In the genomic region with DNA sequence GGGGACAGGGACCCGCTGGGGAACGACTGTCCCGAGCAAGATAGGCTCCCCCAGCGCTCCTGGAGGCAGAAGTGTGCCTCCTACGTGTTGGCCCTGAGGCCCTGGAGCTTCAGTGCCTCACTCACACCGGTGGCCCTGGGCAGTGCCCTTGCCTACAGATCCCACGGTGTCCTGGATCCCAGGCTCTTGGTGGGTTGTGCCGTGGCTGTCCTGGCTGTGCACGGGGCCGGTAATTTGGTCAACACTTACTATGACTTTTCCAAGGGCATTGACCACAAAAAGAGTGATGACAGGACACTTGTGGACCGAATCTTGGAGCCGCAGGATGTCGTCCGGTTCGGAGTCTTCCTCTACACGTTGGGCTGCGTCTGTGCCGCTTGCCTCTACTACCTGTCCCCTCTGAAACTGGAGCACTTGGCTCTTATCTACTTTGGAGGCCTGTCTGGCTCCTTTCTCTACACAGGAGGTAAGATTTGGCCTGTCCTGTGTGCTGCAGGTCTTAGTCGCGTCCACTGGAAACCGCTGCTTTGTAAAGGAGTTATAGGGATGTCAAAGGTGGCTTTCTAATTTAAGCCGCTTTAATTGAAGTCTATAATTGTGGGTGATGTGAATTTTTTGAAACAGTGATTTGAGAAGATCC, we compare ENCODE assay signal across 8 cellular contexts. TPM values are rescaled to one million over a fixed set of nuclear protein-coding genes. Genes with fewer than 3 reads are reported as not detected.
DNase-seq lines count a peak whose midpoint lies in the region; ATAC-seq, FAIRE-seq and TF ChIP-seq lines count a peak whose summit lies in the region.

No MANE protein-coding gene starts in this region.

- H3K36me3 ChIP-seq in DND-41 (ENCODE audit: insufficient read depth, low read length) = peaks cover 24% of the 10 kb centered on the region
- peaks cover 7% of the 10 kb centered on the region; the same call in 1 of the 2 replicates for H3K36me3 ChIP-seq in GM23338 (ENCODE audit: insufficient read depth)
- no peaks in the 10 kb centered on the region; the same call in 1 of the 2 replicates for H3K36me3 ChIP-seq in Panc1 (ENCODE audit: control insufficient read depth, insufficient read depth, low read length)
- H3K36me3 ChIP-seq in ectodermal cell (ENCODE audit: control insufficient read depth, insufficient read depth, low read length) = no peaks in the 10 kb centered on the region

- no peaks in the 10 kb centered on the region for H3K9me2 ChIP-seq in GM23338 (ENCODE audit: insufficient read depth)

- H3K4me3 ChIP-seq in DND-41 (ENCODE audit: low read depth in 1 of 2, low read length in 2 of 2) (peak overlapping the region; percentile 91 to 98), GM23338 (peak overlapping the region; percentile 98), Panc1 (ENCODE audit: low read depth in 2 of 2, low read length in 2 of 2) (peak overlapping the region; percentile 79 to 85), ectodermal cell (ENCODE audit: insufficient read depth, low read depth, low read length) (peak overlapping the region; percentile 94)

- H3K4me3 Mint-ChIP-seq in GM23338 = peak overlapping the region; percentile 94
- H3K4me3 Mint-ChIP-seq in naive thymus-derived CD8-positive, alpha-beta T cell = peak overlapping the region; percentile 89 to 98 (median 94)

- ATAC-seq in DND-41 (ENCODE audit: insufficient read depth, low read depth) (peak; percentile 58), GM23338 (peak; percentile 68), Panc1 (peak; percentile 74)
- ATAC-seq in naive thymus-derived CD8-positive, alpha-beta T cell = peak; percentile 50 to 67

- TF ChIP-seq POLR2A in H54 (IDR thresholded peaks at IDR 0.05; ENCODE audit: low read depth, low read length) = no peak

- peaks cover 18% of the 10 kb centered on the region for H3K4me1 Mint-ChIP-seq in GM23338
- H3K4me1 Mint-ChIP-seq in naive thymus-derived CD8-positive, alpha-beta T cell = peaks cover 19 to 44% (median 40%) of the 10 kb centered on the region in 4 donors

- H3K79me2 ChIP-seq in DND-41 (ENCODE audit: insufficient read depth, low read length) (peaks cover 46% of the 10 kb centered on the region), GM23338 (replicated peaks; ENCODE audit: insufficient read depth) (peaks cover 53% of the 10 kb centered on the region)

- peak overlapping the region; percentile 99 for H2AFZ ChIP-seq in DND-41 (ENCODE audit: low read depth, low read length)
- H2AFZ ChIP-seq in GM23338 = peak overlapping the region; percentile 88

- peaks cover 18% of the 10 kb centered on the region for H3K36me3 Mint-ChIP-seq in GM23338 (ENCODE audit: low read depth)
- H3K36me3 Mint-ChIP-seq in naive thymus-derived CD8-positive, alpha-beta T cell = peaks cover 4 to 38% (median 14%) of the 10 kb centered on the region in 3 donors

- TSS peak; percentile 79 for BruUV-seq in Panc1 (replicated peaks; lab: Mats Ljungman, UMichigan)

- DNase-seq in DND-41 (no peak), GM23338 (ENCODE audit: low spot score) (no peak), Panc1 (ENCODE audit: low read depth, low spot score) (no peak), H54 (ENCODE audit: insufficient read length, low spot score) (no peak), retina (no peak), NK-92 (lab: John Stamatoyannopoulos, UW; ENCODE audit: unreplicated experiment) (no peak)
- peak in 1 of 10 donors; percentile 25 for DNase-seq in naive thymus-derived CD8-positive, alpha-beta T cell

- peaks cover 4% of the 10 kb centered on the region for H3K27me3 Mint-ChIP-seq in GM23338 (ENCODE audit: insufficient read depth, low read depth, poor library complexity)
- no peaks in the 10 kb centered on the region for H3K27me3 Mint-ChIP-seq in naive thymus-derived CD8-positive, alpha-beta T cell

- H3K9me3 Mint-ChIP-seq in GM23338 = no peaks in the 10 kb centered on the region
- no peaks in the 10 kb centered on the region for H3K9me3 Mint-ChIP-seq in naive thymus-derived CD8-positive, alpha-beta T cell

- H3F3A ChIP-seq in GM23338 (replicated peaks; ENCODE audit: low read depth) = peaks cover 6% of the 10 kb centered on the region

- H3K27ac Mint-ChIP-seq in GM23338 = peak overlapping the region; percentile 90
- H3K27ac Mint-ChIP-seq in naive thymus-derived CD8-positive, alpha-beta T cell = peak overlapping the region; percentile 88 to 98 (median 92)

- TF ChIP-seq CTCF in DND-41 (IDR thresholded peaks at IDR 0.05; ENCODE audit: borderline replicate concordance, extremely low read depth, low read length, poor library complexity, severe bottlenecking) (no peak), GM23338 (conservative IDR thresholded peaks at IDR 0.05; ENCODE audit: low read depth in 2 of 2) (no peak), Panc1 (IDR thresholded peaks at IDR 0.05) (no peak)

- 11 to 12% methylated on average over 22 of the region's 22 CpGs for WGBS in ectodermal cell, 2 experiments

- H4K20me1 ChIP-seq in DND-41 (ENCODE audit: insufficient read depth, low read length) (no peaks in the 10 kb centered on the region), GM23338 (replicated peaks; ENCODE audit: insufficient read depth) (0 out of 2 replicates have a peak, but pooled peaks cover 12% of the 10 kb centered on the region)

- H3K27ac ChIP-seq in DND-41 (ENCODE audit: low read length) = peak overlapping the region; percentile 81
- H3K27ac ChIP-seq in GM23338 (ENCODE audit: low read depth) = peak overlapping the region; percentile 92
- peak overlapping the region; percentile 87 for H3K27ac ChIP-seq in Panc1 (ENCODE audit: low read length)
- peak overlapping the region; percentile 28 for H3K27ac ChIP-seq in ectodermal cell (ENCODE audit: insufficient read depth, low read depth, low read length, poor library complexity, severe bottlenecking)

- CTCF ChIA-PET in Panc1 (lab: Charles Lee) = no interaction called here

- peak overlapping the region; percentile 97 for H3K9ac ChIP-seq in DND-41 (ENCODE audit: low read depth, low read length)

- H3K4me2 ChIP-seq in DND-41 (ENCODE audit: insufficient read depth, low read length) (peak overlapping the region; percentile 95), GM23338 (peak overlapping the region; percentile 90)

- intact Hi-C loops in Panc1 (cut with micrococcal nuclease; ENCODE audit: unreplicated experiment) = no loop called here

- H3K4me1 ChIP-seq in DND-41 (ENCODE audit: insufficient read depth, low read length) (peaks cover 32% of the 10 kb centered on the region), GM23338 (ENCODE audit: insufficient read depth) (peaks cover 22% of the 10 kb centered on the region), Panc1 (ENCODE audit: control insufficient read depth, insufficient read depth, low read length) (peaks cover 10% of the 10 kb centered on the region; the same call in 1 of the 2 replicates), ectodermal cell (ENCODE audit: control insufficient read depth, insufficient read depth, low read length) (no peaks in the 10 kb centered on the region)

- H3K9me3 ChIP-seq in DND-41 (ENCODE audit: insufficient read depth, low read length, severe bottlenecking) = no peaks in the 10 kb centered on the region
- H3K9me3 ChIP-seq in Panc1 (ENCODE audit: control insufficient read depth, insufficient read depth, low read depth, low read length) = no peaks in the 10 kb centered on the region
- no peaks in the 10 kb centered on the region for H3K9me3 ChIP-seq in ectodermal cell (ENCODE audit: control insufficient read depth, low read length)

- in situ Hi-C loops in Panc1 (cut with HindIII; ENCODE audit: low pct_unique_long_range_greater_than_20kb, low sequenced_read_pairs) = no loop called here

- H3K27me3 ChIP-seq in DND-41 (ENCODE audit: insufficient read depth, low read length, poor library complexity) = no peaks in the 10 kb centered on the region
- no peaks in the 10 kb centered on the region for H3K27me3 ChIP-seq in GM23338 (ENCODE audit: insufficient read depth)
- H3K27me3 ChIP-seq in Panc1 (ENCODE audit: control insufficient read depth, insufficient read depth, low read length) = no peaks in the 10 kb centered on the region
- H3K27me3 ChIP-seq in ectodermal cell (ENCODE audit: control insufficient read depth, insufficient read depth, low read length, poor library complexity, severe bottlenecking) = no peaks in the 10 kb centered on the region

- FAIRE-seq in H54 (lab: Jason Lieb, UNC) = no peak

- POLR2A ChIA-PET in Panc1 (lab: Charles Lee) = interaction anchor here (0.6 kb wide), 1 partner anchor 26 kb away, joined by 5 read pairs; no protein-coding TSS in a partner anchor
- POLR2A ChIA-PET in naive thymus-derived CD8-positive, alpha-beta T cell (lab: Charles Lee) = interaction anchor here (0.5 to 6.9 kb wide), 8 partner anchors 9 to 376 kb away, joined by 3 to 57 read pairs (median 4); a partner anchor contains a TSS

TF ChIP-seq in GM23338, 12 proteins besides CTCF, POLR2A, EP300 and RAD21 (continues in another document):
- TF ChIP-seq EZH2phosphoT487 (IDR thresholded peaks at IDR 0.05; ENCODE audit: unreplicated experiment) = no peak

RNA-seq across cellular contexts. Expression of a gene that starts 0.7 kb away (rescaled TPM):
- 28.6 and 31.6 TPM in 2 replicates for total RNA-seq in GM23338 (2014; rRNA removed; shearing (Covaris generic))
- 13.0 and 13.7 TPM in 2 replicates for polyA plus RNA-seq in GM23338 (2016; fragmentation: Nextera tagmentation; extraction: Ambion mirVana)
- total RNA-seq in Panc1 (2021; ENCODE audit: unreplicated experiment) = 24.7 TPM
- polyA plus RNA-seq in Panc1 (2012; ENCODE audit: insufficient read length) = 14.8 TPM
- polyA plus RNA-seq in ectodermal cell (2013, experiment 1 of 4) = 18.8 TPM
- polyA plus RNA-seq in ectodermal cell (2013, experiment 2 of 4) = 21.8 TPM
- 17.5 TPM for polyA plus RNA-seq in ectodermal cell (2013, experiment 3 of 4)
- polyA plus RNA-seq in ectodermal cell (2013, experiment 4 of 4) = 18.2 TPM
- total RNA-seq in naive thymus-derived CD8-positive, alpha-beta T cell = 10 to 100 TPM; 32.9 to 34.3 TPM
- polyA plus RNA-seq in naive thymus-derived CD8-positive, alpha-beta T cell = 10 to 100 TPM; 29.2 to 50.3 (median 45.2) TPM

RNA-seq across cellular contexts. Expression of a gene that starts 11.4 kb away (rescaled TPM):
- total RNA-seq in GM23338 (2014; rRNA removed; shearing (Covaris generic)) = 82.1 and 98.0 TPM in 2 replicates
- 20.7 and 22.8 TPM in 2 replicates for polyA plus RNA-seq in GM23338 (2016; fragmentation: Nextera tagmentation; extraction: Ambion mirVana)
- 71.2 TPM for total RNA-seq in Panc1 (2021; ENCODE audit: unreplicated experiment)
- 52.7 TPM for polyA plus RNA-seq in Panc1 (2012; ENCODE audit: insufficient read length)
- polyA plus RNA-seq in ectodermal cell (2013, experiment 1 of 4) = 61.8 TPM
- 74.6 TPM for polyA plus RNA-seq in ectodermal cell (2013, experiment 2 of 4)
- polyA plus RNA-seq in ectodermal cell (2013, experiment 3 of 4) = 45.9 TPM
- 53.0 TPM for polyA plus RNA-seq in ectodermal cell (2013, experiment 4 of 4)
- total RNA-seq in naive thymus-derived CD8-positive, alpha-beta T cell = 10 to 100 TPM; 43.9 to 45.9 TPM
- polyA plus RNA-seq in naive thymus-derived CD8-positive, alpha-beta T cell = 1 to 10 TPM; 3.5 to 7.2 (median 4.7) TPM

Comparison
In these comparisons a context has a peak if more than half of its experiments do, and no peak if none do; other contexts are left out.
1. H3K27ac ChIP-seq: peak in every context shown above with its lines; median percentile 92 in GM23338; 87 in Panc1; 81 in DND-41; 28 in ectodermal cell.